ENCODE assay signal across 8 cellular contexts in the genomic region with DNA sequence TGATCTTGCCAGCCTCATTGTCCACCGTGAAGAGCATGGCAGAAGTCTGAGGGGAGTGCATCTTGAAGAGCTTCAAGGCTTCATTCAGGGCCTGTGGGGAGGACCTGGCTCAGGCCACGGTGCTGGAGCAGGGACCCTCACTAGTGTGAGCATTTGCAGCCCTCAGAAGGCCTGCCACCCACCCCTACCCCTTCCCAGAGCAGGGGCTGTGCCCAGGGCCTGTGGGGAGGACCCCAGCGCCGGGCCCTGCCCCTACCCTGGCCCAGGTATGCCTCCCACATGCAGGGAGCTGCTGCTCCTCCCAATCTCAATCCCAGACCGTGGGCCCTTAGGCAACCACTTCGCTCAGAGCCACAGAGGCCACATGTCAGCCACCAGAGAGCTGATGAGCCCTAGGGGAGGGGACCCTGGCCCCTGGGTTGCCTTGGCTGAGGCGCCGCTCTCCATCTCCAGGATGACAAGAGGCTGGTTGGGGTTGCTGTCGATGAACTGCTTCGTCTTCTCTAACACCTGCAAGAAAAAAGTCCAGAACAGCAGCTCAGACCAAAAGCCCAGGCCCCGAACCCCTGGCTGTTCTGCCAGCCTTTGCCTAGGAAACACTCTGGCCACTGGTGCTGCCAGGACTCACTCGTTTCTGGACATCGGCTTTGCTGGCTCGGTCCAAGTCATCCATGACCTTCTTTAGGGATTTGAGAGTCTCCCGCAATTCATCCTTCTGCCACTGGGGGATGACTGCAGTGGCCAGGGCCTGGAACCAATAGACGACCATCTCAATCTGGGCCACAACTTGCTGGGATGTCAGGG. TPM values are rescaled to one million over a fixed set of nuclear protein-coding genes. Genes with fewer than 3 reads are reported as not detected.
A peak's percentile ranks its signal among the peaks of the same experiment; 100 is the strongest.
DNase-seq lines count a peak whose midpoint lies in the region; ATAC-seq and TF ChIP-seq lines count a peak whose summit lies in the region.

No MANE protein-coding gene starts in this region.

- no peak overlapping the region for H2BK120ac ChIP-seq in mesenchymal stem cell (ENCODE audit: low read depth, low read length)

- H4K20me1 ChIP-seq in OCI-LY7 (ENCODE audit: insufficient read depth, low read length) = no peaks in the 10 kb centered on the region

- no peak overlapping the region for H3K9ac ChIP-seq in mesenchymal stem cell (ENCODE audit: low read length)

- H3K4me2 ChIP-seq in OCI-LY7 (ENCODE audit: low read length) (no peak overlapping the region), mesenchymal stem cell (ENCODE audit: low read length, poor library complexity, severe bottlenecking) (no peak overlapping the region)

- no peak overlapping the region for H3K18ac ChIP-seq in mesenchymal stem cell (ENCODE audit: low read depth in 1 of 2, low read length in 2 of 2)

- H2BK15ac ChIP-seq in mesenchymal stem cell (ENCODE audit: low read depth, poor library complexity, severe bottlenecking) = no peak overlapping the region

- no peak overlapping the region for H4K8ac ChIP-seq in mesenchymal stem cell (ENCODE audit: low read length)

- TF ChIP-seq CTCF in cardiac muscle cell (IDR thresholded peaks at IDR 0.05; ENCODE audit: low read depth, low read length) (peak; percentile 66), OCI-LY7 (conservative IDR thresholded peaks at IDR 0.05; ENCODE audit: low read length) (peak; percentile 70), brain microvascular endothelial cell (IDR thresholded peaks at IDR 0.05; ENCODE audit: low read depth, low read length, missing control alignments) (peak; percentile 78)

- H2AFZ ChIP-seq in OCI-LY7 (ENCODE audit: low read length) (no peak overlapping the region), mesenchymal stem cell (ENCODE audit: low read depth, low read length) (no peak overlapping the region)

- CTCF ChIA-PET in OCI-LY7 (lab: Charles Lee; ENCODE audit: unreplicated experiment) = no interaction called here

- no peak overlapping the region for H2AK5ac ChIP-seq in mesenchymal stem cell (ENCODE audit: low read length, severe bottlenecking)

- H3K4me3 ChIP-seq in cardiac muscle cell = no peak overlapping the region
- H3K4me3 ChIP-seq in OCI-LY7 (ENCODE audit: low read depth, low read length, poor library complexity, severe bottlenecking) = no peak overlapping the region
- H3K4me3 ChIP-seq in brain microvascular endothelial cell (ENCODE audit: low read depth, low read length) = no peak overlapping the region
- no peak overlapping the region for H3K4me3 ChIP-seq in mesenchymal stem cell (ENCODE audit: insufficient read depth in 1 of 2, low read depth in 1 of 2, low read length in 2 of 2)

- DNase-seq in cardiac muscle cell (ENCODE audit: low read depth in 1 of 2, low spot score in 1 of 2) (peak; percentile 51 to 52), left ventricle myocardium superior (no peak), OCI-LY7 (ENCODE audit: low spot score) (peak; percentile 50), brain microvascular endothelial cell (peak; percentile 54), mesenchymal stem cell (peak; percentile 72), putamen (ENCODE audit: low spot score) (no peak)

- POLR2A ChIA-PET in OCI-LY7 (lab: Charles Lee) = interaction anchor here (0.7 kb wide), 1 partner anchor 33 kb away, joined by 3 read pairs; no protein-coding TSS in a partner anchor

- peaks cover 8% of the 10 kb centered on the region for H3K4me1 ChIP-seq in cardiac muscle cell (ENCODE audit: low read depth)
- H3K4me1 ChIP-seq in OCI-LY7 (ENCODE audit: insufficient read depth, low read length, poor library complexity, severe bottlenecking) = peaks cover 11% of the 10 kb centered on the region
- H3K4me1 ChIP-seq in mesenchymal stem cell (ENCODE audit: control insufficient read depth, insufficient read depth, low read depth, low read length) = peaks cover 13% of the 10 kb centered on the region

- H3K4ac ChIP-seq in mesenchymal stem cell (ENCODE audit: low read depth in 1 of 2, low read length in 2 of 2) = no peak overlapping the region

- in situ Hi-C loops in brain microvascular endothelial cell (cut with HindIII; ENCODE audit: low pct_ligation_motif_present, low sequenced_read_pairs) = no loop called here

- no peak for ATAC-seq in left ventricle myocardium superior
- ATAC-seq in HG03469 (IDR thresholded peaks at IDR 0.05; ENCODE audit: unreplicated experiment) = no peak
- no peak for ATAC-seq in GM18873 (IDR thresholded peaks at IDR 0.05; ENCODE audit: low FRiP score, unreplicated experiment)

- H3K79me2 ChIP-seq in OCI-LY7 (ENCODE audit: insufficient read depth, low read depth, low read length) = peaks cover 28% of the 10 kb centered on the region

- no peak overlapping the region for H3K23ac ChIP-seq in mesenchymal stem cell (ENCODE audit: low read length in 2 of 2)

- no peaks in the 10 kb centered on the region for H3K9me2 ChIP-seq in OCI-LY7 (ENCODE audit: insufficient read depth, low read length)

- no peak overlapping the region for H2BK12ac ChIP-seq in mesenchymal stem cell (ENCODE audit: low read length in 2 of 2)

- H3K27ac ChIP-seq in cardiac muscle cell = no peak overlapping the region
- H3K27ac ChIP-seq in OCI-LY7 (ENCODE audit: low read depth, low read length, poor library complexity, severe bottlenecking) = no peak overlapping the region
- no peak overlapping the region for H3K27ac ChIP-seq in brain microvascular endothelial cell
- no peak overlapping the region for H3K27ac ChIP-seq in mesenchymal stem cell (ENCODE audit: low read length, poor library complexity, severe bottlenecking)

- H3K36me3 ChIP-seq in cardiac muscle cell (peaks cover 54% of the 10 kb centered on the region), OCI-LY7 (ENCODE audit: insufficient read depth, low read length) (peaks cover 86% of the 10 kb centered on the region), brain microvascular endothelial cell (replicated peaks) (peaks cover 67% of the 10 kb centered on the region), mesenchymal stem cell (ENCODE audit: control insufficient read depth in 1 of 2, insufficient read depth in 2 of 2, low read depth in 1 of 2, low read length in 2 of 2) (peaks cover 57 to 70% of the 10 kb centered on the region in 2 experiments)

- intact Hi-C loops in left ventricle myocardium superior (cut with micrococcal nuclease) (no loop called here), OCI-LY7 (cut with micrococcal nuclease; ENCODE audit: unreplicated experiment) (no loop called here)

- H3K14ac ChIP-seq in mesenchymal stem cell (ENCODE audit: low read length in 2 of 2) = no peak overlapping the region

- H3K9me3 ChIP-seq in cardiac muscle cell (ENCODE audit: low read depth) (no peaks in the 10 kb centered on the region), OCI-LY7 (ENCODE audit: low read length) (no peaks in the 10 kb centered on the region), mesenchymal stem cell (ENCODE audit: control insufficient read depth, low read length) (no peaks in the 10 kb centered on the region)

- no peaks in the 10 kb centered on the region for H3K27me3 ChIP-seq in cardiac muscle cell
- no peaks in the 10 kb centered on the region for H3K27me3 ChIP-seq in brain microvascular endothelial cell (replicated peaks)
- H3K27me3 ChIP-seq in mesenchymal stem cell (ENCODE audit: control insufficient read depth in 1 of 2, insufficient read depth in 1 of 2, low read length in 2 of 2) = no peaks in the 10 kb centered on the region

- no TSS peak for BruUV-seq in OCI-LY7 (replicated peaks; lab: Mats Ljungman, UMichigan)

- H4K91ac ChIP-seq in mesenchymal stem cell (ENCODE audit: low read length) = no peak overlapping the region

- H2BK5ac ChIP-seq in mesenchymal stem cell (ENCODE audit: low read depth, low read length, poor library complexity, severe bottlenecking) = no peak overlapping the region

- H3K79me1 ChIP-seq in mesenchymal stem cell (replicated peaks; ENCODE audit: low read length, poor library complexity, severe bottlenecking) = peaks cover 18% of the 10 kb centered on the region

- WGBS in mesenchymal stem cell = 88% methylated on average over 16 of the region's 16 CpGs

RNA-seq across cellular contexts. Expression of gene EXOSC6, which starts 1.8 kb away (rescaled TPM):
- total RNA-seq in cardiac muscle cell (25.2 and 26.8 TPM in 2 replicates), left ventricle myocardium superior (11.6 TPM), OCI-LY7 (2022) (36.1 and 36.3 TPM in 2 replicates)
- 24.6 and 38.0 TPM in 2 replicates for polyA plus RNA-seq in cardiac muscle cell
- total RNA-seq in OCI-LY7 (2014; rRNA removed; shearing (Covaris generic)) = 30.8 and 36.8 TPM in 2 replicates
- 13.9 TPM for polyA plus RNA-seq in mesenchymal stem cell (2013, experiment 1 of 2)
- polyA plus RNA-seq in mesenchymal stem cell (2013, experiment 2 of 2) = 13.5 TPM

RNA-seq across cellular contexts. Expression of gene AARS1, which starts 35.8 kb away (rescaled TPM):
- total RNA-seq in cardiac muscle cell (74.6 and 81.4 TPM in 2 replicates), left ventricle myocardium superior (62.2 TPM), OCI-LY7 (2022) (259 and 272 TPM in 2 replicates)
- polyA plus RNA-seq in cardiac muscle cell = 102 and 114 TPM in 2 replicates
- total RNA-seq in OCI-LY7 (2014; rRNA removed; shearing (Covaris generic)) = 182 and 185 TPM in 2 replicates
- polyA plus RNA-seq in mesenchymal stem cell (2013, experiment 1 of 2) = 59.5 TPM
- 57.0 TPM for polyA plus RNA-seq in mesenchymal stem cell (2013, experiment 2 of 2)

RNA-seq across cellular contexts. Expression of gene DDX19B, which starts 45.5 kb away (rescaled TPM):
- 40.1 and 40.2 TPM in 2 replicates for total RNA-seq in cardiac muscle cell
- 39.7 and 55.5 TPM in 2 replicates for polyA plus RNA-seq in cardiac muscle cell
- total RNA-seq in left ventricle myocardium superior = 16.6 TPM
- total RNA-seq in OCI-LY7 (2014; rRNA removed; shearing (Covaris generic)) = 18.7 and 22.4 TPM in 2 replicates
- total RNA-seq in OCI-LY7 (2022) = 20.7 and 22.8 TPM in 2 replicates
- polyA plus RNA-seq in mesenchymal stem cell (2013, experiment 1 of 2) = 39.0 TPM
- polyA plus RNA-seq in mesenchymal stem cell (2013, experiment 2 of 2) = 38.4 TPM

Comparison
In these comparisons a context has a peak if more than half of its experiments do, and no peak if none do; other contexts are left out.
1. DNase-seq: peak in cardiac muscle cell (2 of 2), OCI-LY7 (single experiment), brain microvascular endothelial cell (single experiment) and mesenchymal stem cell (single experiment); none in left ventricle myocardium superior (single experiment) and putamen (single experiment).
2. Peak in every context shown above with its lines, with median percentiles within 50 percentile points of each other: CTCF ChIP-seq.